Comparison of ENCODE assay signal across 8 cellular contexts in genomic region chr5:142016576-142016975, GRCh38. TPM values are rescaled to one million over a fixed set of nuclear protein-coding genes. Genes with fewer than 3 reads are reported as not detected.
DNase-seq lines count a peak whose midpoint lies in the region; ATAC-seq lines count a peak whose summit lies in the region.

No MANE protein-coding gene starts in this region.

- no peaks in the 10 kb centered on the region for H3K27me3 ChIP-seq in mucosa of rectum (ENCODE audit: control insufficient read depth in 2 of 2, insufficient read depth in 2 of 2, low read length in 2 of 2)

- H3K9me3 ChIP-seq in mucosa of rectum (ENCODE audit: control insufficient read depth in 2 of 2, low read length in 2 of 2), result no peaks in the 10 kb centered on the region

- DNase-seq in activated CD4-positive, alpha-beta T cell treated with anti-CD3 and anti-CD28 coated beads, Interleukin-2, amount 50 U/mL, for 1 hour, result peak; percentile 23
- DNase-seq in activated gamma-delta T cell treated with Interleukin-2 at 50 U/mL for 16 hours (no peak), left ventricle myocardium superior (no peak)

- peaks cover 7 to 16% of the 10 kb centered on the region in 2 donors for H3K4me1 ChIP-seq in mucosa of rectum (ENCODE audit: control insufficient read depth in 2 of 2, insufficient read depth in 2 of 2, low read length in 2 of 2)

- no peak overlapping the region for H3K4me3 ChIP-seq in mucosa of rectum (ENCODE audit: low read length in 2 of 2)

- no peak overlapping the region for H3K9ac ChIP-seq in mucosa of rectum (ENCODE audit: low read depth in 1 of 2, low read length in 2 of 2)

- intact Hi-C loops in left ventricle myocardium superior (cut with micrococcal nuclease), result no loop called here

- peak overlapping the region; percentile 9 to 13 for H3K27ac ChIP-seq in mucosa of rectum (ENCODE audit: low read depth in 2 of 2, low read length in 2 of 2)

- no peaks in the 10 kb centered on the region for H3K36me3 ChIP-seq in mucosa of rectum (ENCODE audit: control insufficient read depth in 2 of 2, insufficient read depth in 2 of 2, low read length in 2 of 2)

- ATAC-seq in GM18498 (IDR thresholded peaks at IDR 0.05; ENCODE audit: unreplicated experiment), result peak; percentile 26
- peak; percentile 13 for ATAC-seq in HG02884 (IDR thresholded peaks at IDR 0.05; ENCODE audit: unreplicated experiment)
- ATAC-seq in GM18519 (IDR thresholded peaks at IDR 0.05; ENCODE audit: low FRiP score, unreplicated experiment), result no peak
- no peak for ATAC-seq in left ventricle myocardium superior
- ATAC-seq in HG03521 (IDR thresholded peaks at IDR 0.05; ENCODE audit: unreplicated experiment), result no peak

RNA-seq across cellular contexts. Expression of gene GNPDA1, which starts 3.7 kb away (rescaled TPM):
- 20.2 TPM for total RNA-seq in left ventricle myocardium superior

RNA-seq across cellular contexts. Expression of gene RNF14, which starts 47.7 kb away (rescaled TPM):
- total RNA-seq in left ventricle myocardium superior, result 99.8 TPM

RNA-seq across cellular contexts. Expression of gene PCDH12, which starts 58.6 kb away (rescaled TPM):
- 11.1 TPM for total RNA-seq in left ventricle myocardium superior

Comparison
In these comparisons a context has a peak if more than half of its experiments do, and no peak if none do; other contexts are left out.
1. ATAC-seq: peak in GM18498 (single experiment) and HG02884 (single experiment); none in GM18519 (single experiment), left ventricle myocardium superior (single experiment) and HG03521 (single experiment).